ENCODE assay signal across 17 cellular contexts in genomic region chr11:81995907-81996306, GRCh38.
A peak's percentile ranks its signal among the peaks of the same experiment; 100 is the strongest.
DNase-seq lines count a peak whose midpoint lies in the region; ATAC-seq and TF ChIP-seq lines count a peak whose summit lies in the region.
"Had no signal": no experiment of that assay in that cellular context is flagged by ENCODE, and none has a peak within 500 bp of the region (broad histone marks: within the 10 kb centered on the region; RNA-seq: fewer than 3 reads in every experiment).

No MANE protein-coding gene starts in this region.

- no peak overlapping the region for H2AK5ac ChIP-seq in neuronal stem cell (ENCODE audit: low read depth, low read length)

- H3K18ac ChIP-seq in neuronal stem cell (ENCODE audit: low read length) = peak overlapping the region; percentile 16

- H3K9me3 ChIP-seq in neuronal stem cell (replicated peaks in 1 of 2; ENCODE audit: control insufficient read depth in 2 of 2, insufficient read depth in 1 of 2, low read depth in 1 of 2, low read length in 2 of 2) (no peaks in the 10 kb centered on the region), HAP-1 (no peaks in the 10 kb centered on the region)
- H3K9me3 ChIP-seq: SK-N-SH had no signal

- no CpG with 5 or more reads among the region's 8 CpGs for WGBS in neuronal stem cell (ENCODE audit: extremely low coverage in 2 of 2, insufficient read length in 2 of 2, insufficient replicate concordance in 1 of 2), 2 donors

- H3K4me1 ChIP-seq in neuronal stem cell (ENCODE audit: control insufficient read depth in 2 of 2, insufficient read depth in 1 of 2, low read depth in 1 of 2, low read length in 2 of 2) (no peaks in the 10 kb centered on the region), HAP-1 (no peaks in the 10 kb centered on the region)
- H3K4me1 ChIP-seq: BLaER1 treated with 17β-estradiol and CSF1 and Interleukin-3, amounts not matched to agents 10 nM and 100 nM had no signal

- H3K27ac ChIP-seq in neuronal stem cell (replicated peaks; ENCODE audit: low read length) = no peak overlapping the region
- H3K27ac ChIP-seq: BLaER1 treated with 17β-estradiol and CSF1 and Interleukin-3, amounts not matched to agents 10 nM and 100 nM had no signal

- no peak for ATAC-seq in SK-N-SH treated with all-trans-retinoic acid at 6 μM for 48 hours
- ATAC-seq: CD8-positive, alpha-beta T cell had no signal

- no peak overlapping the region for H4K91ac ChIP-seq in neuronal stem cell (ENCODE audit: low read depth, low read length, poor library complexity)

- no peak overlapping the region for H2BK15ac ChIP-seq in neuronal stem cell (ENCODE audit: low read length)

- H3K36me3 ChIP-seq in neuronal stem cell (replicated peaks in 1 of 2; ENCODE audit: control insufficient read depth in 2 of 2, insufficient read depth in 2 of 2, low read length in 2 of 2) = no peaks in the 10 kb centered on the region
- H3K36me3 ChIP-seq in HAP-1 (replicated peaks) = no peaks in the 10 kb centered on the region
- H3K36me3 ChIP-seq: BLaER1 treated with 17β-estradiol and CSF1 and Interleukin-3, amounts not matched to agents 10 nM and 100 nM had no signal

- H3K79me1 ChIP-seq in neuronal stem cell (ENCODE audit: low read depth, low read length) = no peaks in the 10 kb centered on the region

- H4K8ac ChIP-seq in neuronal stem cell (ENCODE audit: low read depth, low read length) = no peak overlapping the region

- in situ Hi-C loops in G401 (cut with HindIII; ENCODE audit: low sequenced_read_pairs) = no loop called here
- in situ Hi-C loops in HAP-1 (cut with MboI; ENCODE audit: low sequenced_read_pairs) = no loop called here

- no peak overlapping the region for H3K4ac ChIP-seq in neuronal stem cell (ENCODE audit: low read length)

- H3K14ac ChIP-seq in neuronal stem cell (ENCODE audit: low read length) = no peak overlapping the region

- H2BK12ac ChIP-seq in neuronal stem cell (ENCODE audit: low read length) = no peak overlapping the region

- no peak overlapping the region for H2AFZ ChIP-seq in neuronal stem cell (ENCODE audit: low read length)

- H3K23ac ChIP-seq in neuronal stem cell (ENCODE audit: low read depth, low read length, poor library complexity) = peak overlapping the region; percentile 80

- H3K27me3 ChIP-seq in neuronal stem cell (ENCODE audit: control insufficient read depth in 3 of 3, insufficient read depth in 3 of 3, low read depth in 1 of 3, low read length in 3 of 3) (no peaks in the 10 kb centered on the region), HAP-1 (ENCODE audit: low read depth) (no peaks in the 10 kb centered on the region)
- H3K27me3 ChIP-seq: BLaER1 treated with 17β-estradiol and CSF1 and Interleukin-3, amounts not matched to agents 10 nM and 100 nM had no signal

- H3K4me2 ChIP-seq in neuronal stem cell (ENCODE audit: insufficient read depth, low read length, poor library complexity, severe bottlenecking) = no peak overlapping the region
- H3K4me2 ChIP-seq: BLaER1 treated with 17β-estradiol and CSF1 and Interleukin-3, amounts not matched to agents 10 nM and 100 nM; SK-N-SH had no signal

- H3K4me3 ChIP-seq in neuronal stem cell (ENCODE audit: low read length in 2 of 2) (peak overlapping the region in 1 of 2 donors; percentile 57), HAP-1 (no peak overlapping the region)
- H3K4me3 ChIP-seq: BLaER1 treated with 17β-estradiol and CSF1 and Interleukin-3, amounts not matched to agents 10 nM and 100 nM had no signal

- H2BK5ac ChIP-seq in neuronal stem cell (ENCODE audit: low read length) = no peak overlapping the region

- no peak overlapping the region for H3K9ac ChIP-seq in neuronal stem cell (ENCODE audit: low read depth, low read length, poor library complexity)
- H3K9ac ChIP-seq: BLaER1 treated with 17β-estradiol and CSF1 and Interleukin-3, amounts not matched to agents 10 nM and 100 nM; SK-N-SH had no signal

- H2BK120ac ChIP-seq in neuronal stem cell (ENCODE audit: low read depth, low read length) = no peak overlapping the region

- peak; percentile 97 for DNase-seq in DMS53 (lab: John Stamatoyannopoulos, UW)
- DNase-seq in G401 (ENCODE audit: low spot score) = peak; percentile 14
- peak; percentile 71 for DNase-seq in NCI-H510A treated with DMSO at 0.1 percent for 48 hours (lab: John Stamatoyannopoulos, UW)
- DNase-seq in neuronal stem cell (ENCODE audit: low spot score) = no peak
- no peak for DNase-seq in RPMI8226
- no peak for DNase-seq in HAP-1 (ENCODE audit: low spot score in 2 of 2)
- DNase-seq: CD8-positive, alpha-beta T cell; EL; MV-4-11; NCI-H1417 treated with DMSO at 0.1 percent for 48 hours; NCI-H187 treated with DMSO at 0.1 percent for 48 hours; NCI-H526 treated with DMSO at 0.1 percent for 48 hours; OCI-M1; Right ventricle myocardium superior; SK-N-SH had no signal

TF ChIP-seq in SK-N-SH treated with all-trans-retinoic acid at 6 μM for 48 hours, 23 proteins besides CTCF, POLR2A, EP300 and RAD21:
- TF ChIP-seq PPARA (CRISPR knock-in tag; IDR thresholded peaks at IDR 0.05; ENCODE audit: borderline replicate concordance) = no peak
- no peak for TF ChIP-seq PATZ1 (CRISPR knock-in tag; IDR thresholded peaks at IDR 0.05; ENCODE audit: borderline replicate concordance)
- TF ChIP-seq OSR1 (CRISPR knock-in tag; IDR thresholded peaks at IDR 0.05) = no peak
- no peak for TF ChIP-seq ZNF8 (CRISPR knock-in tag; IDR thresholded peaks at IDR 0.05)
- TF ChIP-seq ZNF565 (CRISPR knock-in tag; conservative IDR thresholded peaks at IDR 0.05; ENCODE audit: low read depth) = no peak
- TF ChIP-seq RARB (CRISPR knock-in tag; IDR thresholded peaks at IDR 0.05) = no peak
- TF ChIP-seq GLIS3 (CRISPR knock-in tag; IDR thresholded peaks at IDR 0.05) = no peak
- no peak for TF ChIP-seq TOX (CRISPR knock-in tag; IDR thresholded peaks at IDR 0.05; ENCODE audit: borderline replicate concordance)
- TF ChIP-seq ISL1 (CRISPR knock-in tag; IDR thresholded peaks at IDR 0.05) = no peak
- TF ChIP-seq ZFP30 (CRISPR knock-in tag; IDR thresholded peaks at IDR 0.05) = no peak
- TF ChIP-seq ZNF70 (CRISPR knock-in tag; IDR thresholded peaks at IDR 0.05) = no peak
- TF ChIP-seq SNAI2 (CRISPR knock-in tag; IDR thresholded peaks at IDR 0.05) = no peak
- TF ChIP-seq CSRNP3 (CRISPR knock-in tag; IDR thresholded peaks at IDR 0.05) = no peak

Comparison
In these comparisons a context has a peak if more than half of its experiments do, and no peak if none do; other contexts are left out.
1. DNase-seq: peak in DMS53 (single experiment), G401 (single experiment) and NCI-H510A treated with DMSO at 0.1 percent for 48 hours (single experiment); none in neuronal stem cell (single experiment), RPMI8226 (single experiment) and HAP-1 (0 of 2).